Comparison of ENCODE assay signal across 11 cellular contexts in genomic region chr22:27377901-27378300, GRCh38.
A peak's percentile ranks its signal among the peaks of the same experiment; 100 is the strongest.
DNase-seq lines count a peak whose midpoint lies in the region; ATAC-seq and TF ChIP-seq lines count a peak whose summit lies in the region.
"Had no signal": no experiment of that assay in that cellular context is flagged by ENCODE, and none has a peak within 500 bp of the region (broad histone marks: within the 10 kb centered on the region; RNA-seq: fewer than 3 reads in every experiment).

No MANE protein-coding gene starts in this region.

- ATAC-seq in left ventricle myocardium superior (peak; percentile 42), right lobe of liver (peak; percentile 43 to 84 (median 65)), GM21717 (IDR thresholded peaks at IDR 0.05; ENCODE audit: unreplicated experiment) (no peak)
- ATAC-seq in stimulated activated naive CD8-positive, alpha-beta T cell treated with anti-CD3 and anti-CD28 coated beads, Interleukin-15, amount 100 ng/mL, for 72 hours = no peak

- H3K4me3 ChIP-seq in left ventricle myocardium inferior (no peak overlapping the region), right lobe of liver (no peak overlapping the region)
- H3K4me3 ChIP-seq: right atrium auricular region had no signal

- H3K4me1 ChIP-seq in left ventricle myocardium inferior (no peaks in the 10 kb centered on the region), right lobe of liver (no peaks in the 10 kb centered on the region)
- H3K4me1 ChIP-seq: right atrium auricular region had no signal

- no peak for TF ChIP-seq CTCF in left ventricle myocardium inferior (IDR thresholded peaks at IDR 0.05; ENCODE audit: borderline replicate concordance)
- no peak for TF ChIP-seq CTCF in right lobe of liver (IDR thresholded peaks at IDR 0.05)

- DNase-seq in left ventricle myocardium superior (peak; percentile 36), left ventricle myocardium inferior (no peak), RPMI7951 (ENCODE audit: low read depth) (peak; percentile 70), right lobe of liver (peak in 2 of 3 donors; percentile 50 to 62), D341Med (ENCODE audit: low spot score) (no peak)
- no peak for DNase-seq in activated naive CD4-positive, alpha-beta T cell treated with anti-CD3 and anti-CD28 coated beads, Interleukin-2, amount 50 U/mL, for 16 hours
- no peak for DNase-seq in stimulated activated naive CD8-positive, alpha-beta T cell treated with anti-CD3 and anti-CD28 coated beads, Interleukin-15, amount 100 ng/mL, for 72 hours
- DNase-seq: activated CD4-positive, alpha-beta memory T cell treated with anti-CD3 and anti-CD28 coated beads for 36 hours; amygdala had no signal

- H3K9me3 ChIP-seq in left ventricle myocardium inferior (replicated peaks) (peaks cover 13% of the 10 kb centered on the region), right lobe of liver (no peaks in the 10 kb centered on the region)
- H3K9me3 ChIP-seq: right atrium auricular region had no signal

- no peak overlapping the region for H3K4me3 Mint-ChIP-seq in stimulated activated naive CD8-positive, alpha-beta T cell treated with anti-CD3 and anti-CD28 coated beads, Interleukin-15, amount 100 ng/mL, for 72 hours
- H3K4me3 Mint-ChIP-seq: activated CD4-positive, alpha-beta memory T cell treated with anti-CD3 and anti-CD28 coated beads for 36 hours had no signal

- intact Hi-C loops in left ventricle myocardium superior (cut with micrococcal nuclease) (no loop called here), left ventricle myocardium inferior (cut with micrococcal nuclease) (no loop called here), right lobe of liver (cut with DNase I) (no loop called here)

- 26% methylated on average over 8 of the region's 8 CpGs for WGBS in right lobe of liver (ENCODE audit: insufficient coverage, low coverage, low lambda C conversion rate, missing lambda C conversion rate)

- no peaks in the 10 kb centered on the region for H3K4me1 Mint-ChIP-seq in stimulated activated naive CD8-positive, alpha-beta T cell treated with anti-CD3 and anti-CD28 coated beads, Interleukin-15, amount 100 ng/mL, for 72 hours

- no peaks in the 10 kb centered on the region for H3K9me3 Mint-ChIP-seq in stimulated activated naive CD8-positive, alpha-beta T cell treated with anti-CD3 and anti-CD28 coated beads, Interleukin-15, amount 100 ng/mL, for 72 hours
- H3K9me3 Mint-ChIP-seq: activated CD4-positive, alpha-beta memory T cell treated with anti-CD3 and anti-CD28 coated beads for 36 hours had no signal

- H3K36me3 ChIP-seq in left ventricle myocardium inferior (no peaks in the 10 kb centered on the region), right lobe of liver (no peaks in the 10 kb centered on the region)
- H3K36me3 ChIP-seq: right atrium auricular region had no signal

- no peak overlapping the region for H3K27ac Mint-ChIP-seq in stimulated activated naive CD8-positive, alpha-beta T cell treated with anti-CD3 and anti-CD28 coated beads, Interleukin-15, amount 100 ng/mL, for 72 hours
- H3K27ac Mint-ChIP-seq: activated CD4-positive, alpha-beta memory T cell treated with anti-CD3 and anti-CD28 coated beads for 36 hours had no signal

- H3K27ac ChIP-seq in left ventricle myocardium inferior (replicated peaks) (no peak overlapping the region), right lobe of liver (no peak overlapping the region)
- H3K27ac ChIP-seq: right atrium auricular region had no signal

- H3K27me3 ChIP-seq in left ventricle myocardium inferior (ENCODE audit: low read depth) (peaks cover 65% of the 10 kb centered on the region), right lobe of liver (no peaks in the 10 kb centered on the region)
- H3K27me3 ChIP-seq: right atrium auricular region had no signal

- H3K27me3 Mint-ChIP-seq in stimulated activated naive CD8-positive, alpha-beta T cell treated with anti-CD3 and anti-CD28 coated beads, Interleukin-15, amount 100 ng/mL, for 72 hours = peaks cover 19% of the 10 kb centered on the region

- TF ChIP-seq POLR2A in right lobe of liver (IDR thresholded peaks at IDR 0.05) = no peak

Comparison
In these comparisons a context has a peak if more than half of its experiments do, and no peak if none do; other contexts are left out.
1. DNase-seq: peak in left ventricle myocardium superior (single experiment), RPMI7951 (single experiment) and right lobe of liver (2 of 3); none in left ventricle myocardium inferior (single experiment), activated naive CD4-positive, alpha-beta T cell treated with anti-CD3 and anti-CD28 coated beads, Interleukin-2, amount 50 U/mL, for 16 hours (single experiment), D341Med (single experiment) and stimulated activated naive CD8-positive, alpha-beta T cell treated with anti-CD3 and anti-CD28 coated beads, Interleukin-15, amount 100 ng/mL, for 72 hours (0 of 2).
2. ATAC-seq: peak in left ventricle myocardium superior (single experiment) and right lobe of liver (4 of 4); none in GM21717 (single experiment) and stimulated activated naive CD8-positive, alpha-beta T cell treated with anti-CD3 and anti-CD28 coated beads, Interleukin-15, amount 100 ng/mL, for 72 hours (single experiment).